Comparison of ENCODE assay signal across 23 cellular contexts in the genomic region with DNA sequence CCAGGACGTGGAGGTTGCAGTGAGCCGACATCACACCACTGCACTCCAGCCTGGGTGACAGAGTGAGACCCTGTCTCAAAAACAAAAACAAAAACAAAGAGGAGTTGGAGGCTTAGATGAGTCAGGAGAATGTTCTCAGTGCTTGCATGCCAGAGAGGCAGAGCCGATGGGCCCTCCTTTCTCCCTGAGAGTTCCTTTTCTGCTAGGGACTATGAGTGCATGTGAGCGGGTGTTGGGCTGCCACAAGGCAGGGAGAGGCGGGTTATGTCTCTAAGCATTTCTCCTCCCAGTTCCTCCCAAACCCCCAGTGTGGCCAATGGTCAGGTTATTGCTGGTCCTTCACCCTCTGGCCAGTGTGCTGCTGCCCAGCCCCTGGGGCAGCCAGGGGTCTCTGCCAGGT. TPM values are rescaled to one million over a fixed set of nuclear protein-coding genes. Genes with fewer than 3 reads are reported as not detected.
A peak's percentile ranks its signal among the peaks of the same experiment; 100 is the strongest.
DNase-seq lines count a peak whose midpoint lies in the region; ATAC-seq and TF ChIP-seq lines count a peak whose summit lies in the region.
"Had no signal": no experiment of that assay in that cellular context is flagged by ENCODE, and none has a peak within 500 bp of the region (broad histone marks: within the 10 kb centered on the region; RNA-seq: fewer than 3 reads in every experiment).

No MANE protein-coding gene starts in this region.

- peaks cover 3% of the 10 kb centered on the region for H3K4me1 Mint-ChIP-seq in CD14-positive monocyte

- H2AFZ ChIP-seq in GM23248: no peak overlapping the region
- H2AFZ ChIP-seq: GM23338 had no signal

- no peaks in the 10 kb centered on the region for H3K36me3 Mint-ChIP-seq in CD14-positive monocyte

- intact Hi-C loops in CD14-positive monocyte (cut with micrococcal nuclease): no loop called here

- peaks cover 3 to 8% (median 8%) of the 10 kb centered on the region in 3 donors for H3K27me3 Mint-ChIP-seq in CD14-positive monocyte (ENCODE audit: low read depth in 3 of 3)

- H3K4me3 ChIP-seq in GM23248 (no peak overlapping the region), brain microvascular endothelial cell (ENCODE audit: low read depth, low read length) (no peak overlapping the region)
- H3K4me3 ChIP-seq: GM23338, Peyer's patch, SJSA1 had no signal

- H3F3A ChIP-seq in GM23248 (ENCODE audit: insufficient read depth): peaks cover 35% of the 10 kb centered on the region

- H3K9me3 ChIP-seq in GM23248 (ENCODE audit: low read depth): no peaks in the 10 kb centered on the region
- H3K9me3 ChIP-seq: Peyer's patch, SJSA1 had no signal

- H3K27ac Mint-ChIP-seq in CD14-positive monocyte: no peak overlapping the region
- H3K27ac Mint-ChIP-seq: GM23338 had no signal

- WGBS in GM23248 (ENCODE audit: low coverage in 1 of 2, low lambda C conversion rate in 2 of 2, missing lambda C conversion rate in 2 of 2), 2 experiments: 79 to 84% methylated on average over 5 of the region's 5 CpGs

- in situ Hi-C loops in GM23248 (cut with MboI): no loop called here
- in situ Hi-C loops in brain microvascular endothelial cell (cut with HindIII; ENCODE audit: low pct_ligation_motif_present, low sequenced_read_pairs): no loop called here

- H3K36me3 ChIP-seq in GM23248 (ENCODE audit: low read depth) (no peaks in the 10 kb centered on the region), brain microvascular endothelial cell (replicated peaks) (no peaks in the 10 kb centered on the region)
- H3K36me3 ChIP-seq: Peyer's patch, SJSA1 had no signal

- H3K27me3 ChIP-seq in GM23248 (replicated peaks; ENCODE audit: insufficient read depth) (no peaks in the 10 kb centered on the region), brain microvascular endothelial cell (replicated peaks) (no peaks in the 10 kb centered on the region)
- H3K27me3 ChIP-seq: Peyer's patch, SJSA1 had no signal

- no peak overlapping the region for H3K9ac ChIP-seq in GM23248
- H3K9ac ChIP-seq: KMS-11 had no signal

- peak; percentile 7 for ATAC-seq in left lobe of liver
- no peak for ATAC-seq in GM21576 (IDR thresholded peaks at IDR 0.05; ENCODE audit: unreplicated experiment)
- no peak for ATAC-seq in GM21786 (IDR thresholded peaks at IDR 0.05; ENCODE audit: unreplicated experiment)
- ATAC-seq: GM23338 had no signal

- peaks cover 23% of the 10 kb centered on the region for H3K4me1 ChIP-seq in GM23248 (ENCODE audit: insufficient read depth)
- H3K4me1 ChIP-seq: Peyer's patch, SJSA1 had no signal

- H3K4me2 ChIP-seq in GM23248 (ENCODE audit: unreplicated experiment): no peak overlapping the region
- H3K4me2 ChIP-seq: GM23338, KMS-11 had no signal

- no peak overlapping the region for H3K4me3 Mint-ChIP-seq in CD14-positive monocyte
- H3K4me3 Mint-ChIP-seq: GM23338 had no signal

- no peak for TF ChIP-seq CTCF in brain microvascular endothelial cell (IDR thresholded peaks at IDR 0.05; ENCODE audit: low read depth, low read length, missing control alignments)
- no peak for TF ChIP-seq CTCF in CD14-positive monocyte (IDR thresholded peaks at IDR 0.05)

- no peaks in the 10 kb centered on the region for H3K79me2 ChIP-seq in GM23248 (ENCODE audit: insufficient read depth)

- DNase-seq in GM23248 (peak; percentile 50), brain microvascular endothelial cell (peak; percentile 38), left lobe of liver (ENCODE audit: low spot score) (no peak), dedifferentiated amniotic fluid mesenchymal stem cell (ENCODE audit: extremely low spot score) (no peak), CD14-positive monocyte (ENCODE audit: low spot score) (no peak)
- DNase-seq: AML-193, DMS79 treated with DMSO at 0.1 percent for 48 hours, NCI-H1417 treated with DMSO at 0.1 percent for 48 hours, NCI-H187 treated with DMSO at 0.1 percent for 48 hours, NCI-H2171, NCI-H446, NCI-H69, Peyer's patch, SW 1271 had no signal

- H3K9me2 ChIP-seq in GM23248 (ENCODE audit: insufficient read depth): no peaks in the 10 kb centered on the region

- H3K27ac ChIP-seq in GM23248 (no peak overlapping the region), brain microvascular endothelial cell (no peak overlapping the region)
- H3K27ac ChIP-seq: C4-2B, KMS-11, Peyer's patch, SJSA1 had no signal

- no peaks in the 10 kb centered on the region for H4K20me1 ChIP-seq in GM23248 (ENCODE audit: insufficient read depth)

- peaks cover 0 to 12% (median 0%) of the 10 kb centered on the region in 7 donors for H3K9me3 Mint-ChIP-seq in CD14-positive monocyte

RNA-seq across cellular contexts. Expression of a gene that starts 45.1 kb away (rescaled TPM):
- total RNA-seq in GM23248 (2014; rRNA removed; shearing (Covaris generic)): not detected in 2 replicates
- polyA plus RNA-seq in GM23248 (2016; fragmentation: Nextera tagmentation; extraction: Ambion mirVana): not detected in 2 replicates
- total RNA-seq in left lobe of liver: not detected
- not detected for polyA plus RNA-seq in CD14-positive monocyte
- total RNA-seq: A673, G401, HT-29, Peyer's patch, SJSA1 had no signal

RNA-seq across cellular contexts. Expression of a gene that starts 49.1 kb away (rescaled TPM):
- 32.1 and 52.3 TPM in 2 replicates for total RNA-seq in GM23248 (2014; rRNA removed; shearing (Covaris generic))
- polyA plus RNA-seq in GM23248 (2016; fragmentation: Nextera tagmentation; extraction: Ambion mirVana) (32.8 and 37.3 TPM in 2 replicates), CD14-positive monocyte (not detected)
- total RNA-seq in left lobe of liver: 93.7 TPM
- total RNA-seq: A673, G401, HT-29 had no signal

Comparison
In these comparisons a context has a peak if more than half of its experiments do, and no peak if none do; other contexts are left out.
1. DNase-seq: peak in GM23248 (single experiment) and brain microvascular endothelial cell (single experiment); none in left lobe of liver (single experiment), dedifferentiated amniotic fluid mesenchymal stem cell (single experiment) and CD14-positive monocyte (single experiment).